8 cellular contexts compared by ENCODE assay signal in genomic region chr2:234495801-234496441, GRCh38. TPM values are rescaled to one million over a fixed set of nuclear protein-coding genes. Genes with fewer than 3 reads are reported as not detected.
A peak's percentile ranks its signal among the peaks of the same experiment; 100 is the strongest.
DNase-seq lines count a peak whose midpoint lies in the region; ATAC-seq, FAIRE-seq and TF ChIP-seq lines count a peak whose summit lies in the region.

No MANE protein-coding gene starts in this region.

- H3K9me3 Mint-ChIP-seq in activated CD8-positive, alpha-beta T cell treated with anti-CD3 and anti-CD28 coated beads for 36 hours, result no peaks in the 10 kb centered on the region

- CTCF ChIA-PET in activated CD8-positive, alpha-beta T cell treated with anti-CD3 and anti-CD28 coated beads for 36 hours (lab: Charles Lee), result interaction anchor here (0.6 to 4.5 kb wide), 12 partner anchors 32 to 360 kb away, joined by 3 to 23 read pairs (median 4); no protein-coding TSS in a partner anchor

- peaks cover 43% of the 10 kb centered on the region for H3K4me1 Mint-ChIP-seq in activated CD8-positive, alpha-beta T cell treated with anti-CD3 and anti-CD28 coated beads for 36 hours (ENCODE audit: low read depth)

- no peak for TF ChIP-seq CTCF in activated CD8-positive, alpha-beta T cell treated with anti-CD3 and anti-CD28 coated beads for 36 hours (IDR thresholded peaks at IDR 0.05)
- no peak for TF ChIP-seq CTCF in fibroblast of mammary gland (conservative IDR thresholded peaks at IDR 0.05; ENCODE audit: control insufficient read depth, insufficient read depth, low read depth, low read length)
- no peak for TF ChIP-seq CTCF in omental fat pad (IDR thresholded peaks at IDR 0.05)

- H3K36me3 Mint-ChIP-seq in activated CD8-positive, alpha-beta T cell treated with anti-CD3 and anti-CD28 coated beads for 36 hours (ENCODE audit: low read depth), result peaks cover 38% of the 10 kb centered on the region

- peak overlapping the region; percentile 63 for H3K4me3 ChIP-seq in fibroblast of mammary gland (ENCODE audit: control insufficient read depth, low read depth, low read length)

- intact Hi-C loops in activated CD8-positive, alpha-beta T cell treated with anti-CD3 and anti-CD28 coated beads for 36 hours (cut with micrococcal nuclease), result loop anchor here (10.0 kb wide), 1 partner anchor 71 kb away; no protein-coding TSS in a partner anchor

- no peak for FAIRE-seq in GM12891 (lab: Jason Lieb, UNC)

- POLR2A ChIA-PET in activated CD8-positive, alpha-beta T cell treated with anti-CD3 and anti-CD28 coated beads for 36 hours (lab: Charles Lee), result interaction anchor here (0.8 to 3.5 kb wide), 20 partner anchors 12 to 223 kb away, joined by 3 to 39 read pairs (median 4); no protein-coding TSS in a partner anchor

- H3K27me3 Mint-ChIP-seq in activated CD8-positive, alpha-beta T cell treated with anti-CD3 and anti-CD28 coated beads for 36 hours, result no peaks in the 10 kb centered on the region

- ATAC-seq in HG03460 (IDR thresholded peaks at IDR 0.05; ENCODE audit: unreplicated experiment) (peak; percentile 3), omental fat pad (ENCODE audit: low FRiP score) (peak; percentile 11)
- no peak for ATAC-seq in activated CD8-positive, alpha-beta T cell treated with anti-CD3 and anti-CD28 coated beads for 36 hours

- peak; percentile 45 for DNase-seq in EL
- DNase-seq in activated CD8-positive, alpha-beta T cell treated with anti-CD3 and anti-CD28 coated beads for 36 hours, result peak; percentile 59
- no peak for DNase-seq in fibroblast of mammary gland (ENCODE audit: low read depth)
- no peak for DNase-seq in omental fat pad (ENCODE audit: low spot score)
- no peak for DNase-seq in GM12891 (ENCODE audit: insufficient read length, low spot score)
- DNase-seq in NCI-H2196 (lab: John Stamatoyannopoulos, UW; ENCODE audit: unreplicated experiment), result no peak
- no peak for DNase-seq in RKO (ENCODE audit: low spot score)

- no peak for TF ChIP-seq POLR2A in GM12891 (IDR thresholded peaks at IDR 0.05; ENCODE audit: low read depth, low read length)

- peak overlapping the region; percentile 90 for H3K4me3 Mint-ChIP-seq in activated CD8-positive, alpha-beta T cell treated with anti-CD3 and anti-CD28 coated beads for 36 hours

- H3K27ac Mint-ChIP-seq in activated CD8-positive, alpha-beta T cell treated with anti-CD3 and anti-CD28 coated beads for 36 hours, result peak overlapping the region; percentile 91

TF ChIP-seq in GM12891, 5 proteins besides CTCF, POLR2A, EP300 and RAD21:
- TF ChIP-seq PAX5 (IDR thresholded peaks at IDR 0.05; ENCODE audit: insufficient read depth, low read length, severe bottlenecking), result no peak
- TF ChIP-seq POLR2AphosphoS5 (IDR thresholded peaks at IDR 0.05; ENCODE audit: low read depth, low read length), result no peak
- TF ChIP-seq TAF1 (IDR thresholded peaks at IDR 0.05; ENCODE audit: low read depth, low read length), result no peak
- TF ChIP-seq SPI1 (IDR thresholded peaks at IDR 0.05; ENCODE audit: low read depth, low read length), result no peak
- TF ChIP-seq POU2F2 (IDR thresholded peaks at IDR 0.05; ENCODE audit: low read depth, low read length), result no peak
TF ChIP-seq in GM12891: peak in this region for 0.

RNA-seq across cellular contexts. Expression of gene ARL4C, which starts 1.0 kb away (rescaled TPM):
- 10 to 100 TPM; 44.8 to 45.1 TPM for total RNA-seq in activated CD8-positive, alpha-beta T cell treated with anti-CD3 and anti-CD28 coated beads for 36 hours
- 10 to 100 TPM; 13.7 to 32.2 (median 19.3) TPM for total RNA-seq in omental fat pad
- 5.1 TPM for polyA plus RNA-seq in GM12891 (2012; ENCODE audit: low read depth, missing spikeins)

Comparison
In these comparisons a context has a peak if more than half of its experiments do, and no peak if none do; other contexts are left out.
1. DNase-seq: peak in EL (single experiment) and activated CD8-positive, alpha-beta T cell treated with anti-CD3 and anti-CD28 coated beads for 36 hours (single experiment); none in fibroblast of mammary gland (single experiment), omental fat pad (single experiment), GM12891 (single experiment), NCI-H2196 (single experiment) and RKO (single experiment).